ENCODE assay signal across 36 cellular contexts in genomic region chr3:54313418-54313817, GRCh38.
"Had no signal": no experiment of that assay in that cellular context is flagged by ENCODE, and none has a peak within 500 bp of the region (broad histone marks: within the 10 kb centered on the region; RNA-seq: fewer than 3 reads in every experiment).

No MANE protein-coding gene starts in this region.

- H3K27ac Mint-ChIP-seq: activated B cell treated with CpG ODN at 0.5 μM for 24 hours; activated CD4-positive, alpha-beta memory T cell treated with anti-CD3 and anti-CD28 coated beads for 36 hours; activated CD4-positive, alpha-beta T cell treated with anti-CD3 and anti-CD28 coated beads, Interleukin-2, amount 10 ng/mL, durations not matched to agents 24 days and 14 days; activated CD8-positive, alpha-beta T cell treated with anti-CD3 and anti-CD28 coated beads for 36 hours; activated naive CD4-positive, alpha-beta T cell treated with anti-CD3 and anti-CD28 coated beads, Interleukin-2, amount 10 ng/mL, durations not matched to agents 7 days and 5 days; activated naive CD4-positive, alpha-beta T cell treated with anti-CD3 and anti-CD28 coated beads, Interleukin-2, amount 50 U/mL, for 24 hours; activated naive CD8-positive, alpha-beta T cell; activated naive CD8-positive, alpha-beta T cell treated with anti-CD3 and anti-CD28 coated beads, Interleukin-2, amount 10 ng/mL, durations not matched to agents 7 days and 5 days; activated naive CD8-positive, alpha-beta T cell treated with anti-CD3 and anti-CD28 coated beads, Interleukin-2, amount 50 U/mL, for 24 hours; activated T-cell treated with anti-CD3 and anti-CD28 coated beads, Interleukin-2, amount 50 U/mL, for 72 hours; activated T-helper 1 cell treated with anti-CD3 and anti-CD28 coated beads, Interleukin-12 subunit alpha, Interleukin-12 subunit beta, Interleukin-2, Interleukin-4 antibody, amounts not matched to agents 30 ng/mL and 10 ng/mL and 1 ng/mL, durations not matched to agents 14 hours and 24 hours and 36 hours; activated T-helper 17 cell treated with anti-CD3 and anti-CD28 coated beads, Interleukin-2, amount 50 U/mL, for 72 hours; T-helper 1 cell treated with Interleukin-12 subunit alpha and Interleukin-12 subunit beta and Interleukin-4 antibody, amounts not matched to agents 30 μg/mL and 1 μg/mL, for 36 hours; T-helper 2 cell treated with Interferon-gamma antibody and Interleukin-4, amounts not matched to agents 5 μg/mL and 100 μg/mL, for 36 hours had no signal

- H3K9me3 ChIP-seq: breast epithelium had no signal

- H3K4me1 ChIP-seq: body of pancreas, breast epithelium had no signal

- H3K4me3 Mint-ChIP-seq: activated B cell treated with CpG ODN at 0.5 μM for 24 hours; activated CD4-positive, alpha-beta memory T cell treated with anti-CD3 and anti-CD28 coated beads for 36 hours; activated CD4-positive, alpha-beta T cell treated with anti-CD3 and anti-CD28 coated beads, Interleukin-2, amount 10 ng/mL, durations not matched to agents 24 days and 14 days; activated CD8-positive, alpha-beta T cell treated with anti-CD3 and anti-CD28 coated beads for 36 hours; activated naive CD4-positive, alpha-beta T cell treated with anti-CD3 and anti-CD28 coated beads, Interleukin-2, amount 10 ng/mL, durations not matched to agents 7 days and 5 days; activated naive CD4-positive, alpha-beta T cell treated with anti-CD3 and anti-CD28 coated beads, Interleukin-2, amount 50 U/mL, for 24 hours; activated naive CD8-positive, alpha-beta T cell; activated naive CD8-positive, alpha-beta T cell treated with anti-CD3 and anti-CD28 coated beads, Interleukin-2, amount 10 ng/mL, durations not matched to agents 7 days and 5 days; activated naive CD8-positive, alpha-beta T cell treated with anti-CD3 and anti-CD28 coated beads, Interleukin-2, amount 50 U/mL, for 24 hours; activated T-cell treated with anti-CD3 and anti-CD28 coated beads, Interleukin-2, amount 50 U/mL, for 4 hours; activated T-cell treated with anti-CD3 and anti-CD28 coated beads, Interleukin-2, amount 50 U/mL, for 72 hours; activated T-helper 1 cell treated with anti-CD3 and anti-CD28 coated beads, Interleukin-12 subunit alpha, Interleukin-12 subunit beta, Interleukin-2, Interleukin-4 antibody, amounts not matched to agents 30 ng/mL and 10 ng/mL and 1 ng/mL, durations not matched to agents 14 hours and 24 hours and 36 hours; activated T-helper 17 cell treated with anti-CD3 and anti-CD28 coated beads, Interleukin-2, amount 50 U/mL, for 72 hours; T-helper 1 cell treated with Interleukin-12 subunit alpha and Interleukin-12 subunit beta and Interleukin-4 antibody, amounts not matched to agents 30 μg/mL and 1 μg/mL, for 36 hours; T-helper 2 cell treated with Interferon-gamma antibody and Interleukin-4, amounts not matched to agents 5 μg/mL and 100 μg/mL, for 36 hours had no signal

- FAIRE-seq: astrocyte, TTC549 had no signal

- H3K27ac ChIP-seq: body of pancreas, brain microvascular endothelial cell, breast epithelium, VCaP had no signal

- H3K9me3 Mint-ChIP-seq: activated CD4-positive, alpha-beta T cell treated with anti-CD3 and anti-CD28 coated beads, Interleukin-2, amount 10 ng/mL, durations not matched to agents 24 days and 14 days; activated CD8-positive, alpha-beta T cell treated with anti-CD3 and anti-CD28 coated beads for 36 hours; activated naive CD4-positive, alpha-beta T cell treated with anti-CD3 and anti-CD28 coated beads, Interleukin-2, amount 10 ng/mL, durations not matched to agents 7 days and 5 days; activated naive CD4-positive, alpha-beta T cell treated with anti-CD3 and anti-CD28 coated beads, Interleukin-2, amount 50 U/mL, for 24 hours; activated naive CD8-positive, alpha-beta T cell treated with anti-CD3 and anti-CD28 coated beads, Interleukin-2, amount 10 ng/mL, durations not matched to agents 7 days and 5 days; activated T-cell treated with anti-CD3 and anti-CD28 coated beads, Interleukin-2, amount 50 U/mL, for 4 hours; activated T-cell treated with anti-CD3 and anti-CD28 coated beads, Interleukin-2, amount 50 U/mL, for 72 hours; activated T-helper 1 cell treated with anti-CD3 and anti-CD28 coated beads, Interleukin-12 subunit alpha, Interleukin-12 subunit beta, Interleukin-2, Interleukin-4 antibody, amounts not matched to agents 30 ng/mL and 10 ng/mL and 1 ng/mL, durations not matched to agents 14 hours and 24 hours and 36 hours; T-helper 1 cell treated with Interleukin-12 subunit alpha and Interleukin-12 subunit beta and Interleukin-4 antibody, amounts not matched to agents 30 μg/mL and 1 μg/mL, for 36 hours; T-helper 2 cell treated with Interferon-gamma antibody and Interleukin-4, amounts not matched to agents 5 μg/mL and 100 μg/mL, for 36 hours had no signal

- H3K4me3 ChIP-seq: body of pancreas, breast epithelium had no signal

- H3K4me1 Mint-ChIP-seq: activated B cell treated with CpG ODN at 0.5 μM for 24 hours; activated CD4-positive, alpha-beta T cell treated with anti-CD3 and anti-CD28 coated beads, Interleukin-2, amount 10 ng/mL, durations not matched to agents 24 days and 14 days; activated naive CD4-positive, alpha-beta T cell treated with anti-CD3 and anti-CD28 coated beads, Interleukin-2, amount 10 ng/mL, durations not matched to agents 7 days and 5 days; activated naive CD4-positive, alpha-beta T cell treated with anti-CD3 and anti-CD28 coated beads, Interleukin-2, amount 50 U/mL, for 24 hours; activated naive CD8-positive, alpha-beta T cell treated with anti-CD3 and anti-CD28 coated beads, Interleukin-2, amount 10 ng/mL, durations not matched to agents 7 days and 5 days; activated naive CD8-positive, alpha-beta T cell treated with anti-CD3 and anti-CD28 coated beads, Interleukin-2, amount 50 U/mL, for 24 hours; activated T-helper 17 cell treated with anti-CD3 and anti-CD28 coated beads, Interleukin-2, amount 50 U/mL, for 72 hours had no signal

- DNase-seq: activated B cell treated with CpG ODN at 0.5 μM for 24 hours; activated CD4-positive, alpha-beta memory T cell treated with anti-CD3 and anti-CD28 coated beads for 36 hours; activated CD4-positive, alpha-beta T cell treated with anti-CD3 and anti-CD28 coated beads for 4 hours; activated CD4-positive, alpha-beta T cell treated with anti-CD3 and anti-CD28 coated beads, Interleukin-2, amount 10 ng/mL, durations not matched to agents 24 days and 14 days; activated CD4-positive, alpha-beta T cell treated with anti-CD3 and anti-CD28 coated beads, Interleukin-2, amount 50 U/mL, for 1 hour; activated CD4-positive, alpha-beta T cell treated with anti-CD3 and anti-CD28 coated beads, Interleukin-2, amount 50 U/mL, for 4 hours; activated CD4-positive, CD25-positive, alpha-beta regulatory T cell treated with anti-CD3 and anti-CD28 coated beads, Interleukin-2, amount 50 U/mL, for 72 hours; activated CD8-positive, alpha-beta memory T cell treated with anti-CD3 and anti-CD28 coated beads, Interleukin-2, amount 50 U/mL, for 4 hours; activated CD8-positive, alpha-beta T cell treated with anti-CD3 and anti-CD28 coated beads for 36 hours; activated effector memory CD4-positive, alpha-beta T cell treated with anti-CD3 and anti-CD28 coated beads, Interleukin-2, amount 50 U/mL, for 16 hours; activated gamma-delta T cell treated with Interleukin-2 at 50 U/mL for 16 hours; activated naive CD4-positive, alpha-beta T cell; activated naive CD4-positive, alpha-beta T cell treated with anti-CD3 and anti-CD28 coated beads, Interleukin-2, amount 10 ng/mL, durations not matched to agents 7 days and 5 days; activated naive CD8-positive, alpha-beta T cell treated with anti-CD3 and anti-CD28 coated beads, Interleukin-2, amount 10 ng/mL, durations not matched to agents 7 days and 5 days; activated naive CD8-positive, alpha-beta T cell treated with anti-CD3 and anti-CD28 coated beads, Interleukin-2, amount 50 U/mL, for 24 hours; activated T-cell treated with anti-CD3 and anti-CD28 coated beads for 4 hours; activated T-cell treated with anti-CD3 and anti-CD28 coated beads, Interleukin-2, amount 50 U/mL, for 1 hour; activated T-cell treated with anti-CD3 and anti-CD28 coated beads, Interleukin-2, amount 50 U/mL, for 4 hours; activated T-cell treated with anti-CD3 and anti-CD28 coated beads, Interleukin-2, amount 50 U/mL, for 72 hours; amygdala; aorta; body of pancreas; brain microvascular endothelial cell; central memory CD4-positive, alpha-beta T cell; T-helper 2 cell; T-helper 9 cell had no signal

- H3K27me3 ChIP-seq: body of pancreas, brain microvascular endothelial cell, breast epithelium had no signal

- H3K36me3 Mint-ChIP-seq: activated CD4-positive, alpha-beta memory T cell treated with anti-CD3 and anti-CD28 coated beads for 36 hours; activated naive CD4-positive, alpha-beta T cell treated with anti-CD3 and anti-CD28 coated beads, Interleukin-2, amount 10 ng/mL, durations not matched to agents 7 days and 5 days; activated naive CD4-positive, alpha-beta T cell treated with anti-CD3 and anti-CD28 coated beads, Interleukin-2, amount 50 U/mL, for 24 hours; activated naive CD8-positive, alpha-beta T cell; activated naive CD8-positive, alpha-beta T cell treated with anti-CD3 and anti-CD28 coated beads, Interleukin-2, amount 10 ng/mL, durations not matched to agents 7 days and 5 days had no signal

- H3K27me3 Mint-ChIP-seq: activated CD4-positive, alpha-beta memory T cell treated with anti-CD3 and anti-CD28 coated beads for 36 hours; activated CD4-positive, alpha-beta T cell treated with anti-CD3 and anti-CD28 coated beads, Interleukin-2, amount 10 ng/mL, durations not matched to agents 24 days and 14 days; activated CD8-positive, alpha-beta T cell treated with anti-CD3 and anti-CD28 coated beads for 36 hours; activated naive CD4-positive, alpha-beta T cell treated with anti-CD3 and anti-CD28 coated beads, Interleukin-2, amount 10 ng/mL, durations not matched to agents 7 days and 5 days; activated naive CD4-positive, alpha-beta T cell treated with anti-CD3 and anti-CD28 coated beads, Interleukin-2, amount 50 U/mL, for 24 hours; activated naive CD8-positive, alpha-beta T cell treated with anti-CD3 and anti-CD28 coated beads, Interleukin-2, amount 10 ng/mL, durations not matched to agents 7 days and 5 days had no signal

- ATAC-seq: activated CD8-positive, alpha-beta T cell treated with anti-CD3 and anti-CD28 coated beads for 36 hours; activated naive CD8-positive, alpha-beta T cell treated with anti-CD3 and anti-CD28 coated beads, Interleukin-2, amount 50 U/mL, for 24 hours; activated T-cell treated with anti-CD3 and anti-CD28 coated beads, Interleukin-2, amount 50 U/mL, for 4 hours; activated T-cell treated with anti-CD3 and anti-CD28 coated beads, Interleukin-2, amount 50 U/mL, for 72 hours; activated T-helper 17 cell treated with anti-CD3 and anti-CD28 coated beads, Interleukin-2, amount 50 U/mL, for 72 hours; body of pancreas had no signal

- H3K36me3 ChIP-seq: brain microvascular endothelial cell, breast epithelium had no signal
